In genomic region chr11:69044111-69045013, GRCh38 we compare ENCODE assay signal across 8 cellular contexts. TPM values are rescaled to one million over a fixed set of nuclear protein-coding genes. Genes with fewer than 3 reads are reported as not detected.
DNase-seq lines count a peak whose midpoint lies in the region; ATAC-seq, FAIRE-seq and TF ChIP-seq lines count a peak whose summit lies in the region.

No MANE protein-coding gene starts in this region.

- RAD21 ChIA-PET in HCT116 (lab: Charles Lee; ENCODE audit: low non-redundant PET in 1 of 2, low total read pairs in 2 of 2, uncharacterized antibody in 2 of 2, unreplicated experiment in 2 of 2): interaction anchor here in 1 of 2 experiments (0.9 kb wide), 1 partner anchor 31 kb away, joined by 3 read pairs; no protein-coding TSS in a partner anchor

- no peaks in the 10 kb centered on the region for H3K36me3 ChIP-seq in HCT116 (ENCODE audit: control insufficient read depth in 1 of 2, insufficient read depth in 2 of 2, low read length in 2 of 2)
- no peaks in the 10 kb centered on the region for H3K36me3 ChIP-seq in H1 (ENCODE audit: control insufficient read depth in 2 of 4, insufficient read depth in 4 of 4, low read length in 3 of 4)
- H3K36me3 ChIP-seq in mesenchymal stem cell (ENCODE audit: control insufficient read depth in 1 of 2, insufficient read depth in 2 of 2, low read depth in 1 of 2, low read length in 2 of 2): no peaks in the 10 kb centered on the region

- H3K4me1 ChIP-seq in HCT116 (ENCODE audit: control insufficient read depth in 1 of 2, insufficient read depth in 2 of 2, low read length in 2 of 2) (peaks cover 4 to 25% of the 10 kb centered on the region in 2 experiments; a peak in 3 of 4 replicates), H1 (replicated peaks in 1 of 4; ENCODE audit: control insufficient read depth in 3 of 4, insufficient read depth in 4 of 4, low read length in 3 of 4) (peaks cover 0 to 12% (median 2%) of the 10 kb centered on the region in 4 experiments; a peak in 4 of 7 replicates), mesenchymal stem cell (ENCODE audit: control insufficient read depth, insufficient read depth, low read depth, low read length) (peaks cover 17% of the 10 kb centered on the region)

- H3K36me3 Mint-ChIP-seq in CD14-positive monocyte: no peaks in the 10 kb centered on the region
- H3K36me3 Mint-ChIP-seq in stimulated activated effector memory CD8-positive, alpha-beta T cell treated with anti-CD3 and anti-CD28 coated beads, Interleukin-12 subunit alpha, Interleukin-12 subunit beta, amount 100 ng/mL, for 72 hours: no peaks in the 10 kb centered on the region

- 21% methylated on average over 15 of the region's 15 CpGs; no CpG with 5 or more reads in 1 of the 2 experiments for WGBS in H1 (ENCODE audit: extremely low coverage in 1 of 2, insufficient coverage in 1 of 2, insufficient read length in 1 of 2, insufficient replicate concordance in 2 of 2, low coverage in 1 of 2, low lambda C conversion rate in 2 of 2, missing lambda C conversion rate in 1 of 2), 2 experiments
- 24% methylated on average over 11 of the region's 15 CpGs for WGBS in mesenchymal stem cell

- no peak overlapping the region for H3K56ac ChIP-seq in H1 (replicated peaks; ENCODE audit: insufficient read length, low read depth, low read length)

- no peak overlapping the region for H3K18ac ChIP-seq in H1 (ENCODE audit: extremely low read depth, low read length)
- H3K18ac ChIP-seq in mesenchymal stem cell (ENCODE audit: low read depth in 1 of 2, low read length in 2 of 2): peak overlapping the region in 1 of 2 experiments; percentile 13

- peak overlapping the region; percentile 68 for H3K4me2 ChIP-seq in HCT116 (ENCODE audit: low read length)
- H3K4me2 ChIP-seq in H1 (ENCODE audit: insufficient read depth in 1 of 2, low read depth in 2 of 2, low read length in 2 of 2): peak overlapping the region in 1 of 2 experiments; percentile 30; a peak in 1 of 4 replicates
- no peak overlapping the region for H3K4me2 ChIP-seq in mesenchymal stem cell (ENCODE audit: low read length, poor library complexity, severe bottlenecking)

- H3K9me2 ChIP-seq in HCT116 (ENCODE audit: insufficient read depth): no peaks in the 10 kb centered on the region

- peaks cover 0 to 5% (median 2%) of the 10 kb centered on the region in 3 donors for H3K27me3 Mint-ChIP-seq in CD14-positive monocyte (ENCODE audit: low read depth in 3 of 3)

- FAIRE-seq in H1 (lab: Jason Lieb, UNC): peak; percentile 73

- H3K9ac ChIP-seq in HCT116 (ENCODE audit: low read length) (peak overlapping the region; percentile 21; the same call in 1 of the 2 replicates), H1 (replicated peaks in 1 of 4; ENCODE audit: extremely low read depth in 1 of 4, low read depth in 3 of 4, low read length in 3 of 4) (0 out of 7 replicates have a peak overlapping the region, but pooled peaks of 1 of the 4 experiments have one; percentile 10), mesenchymal stem cell (ENCODE audit: low read length) (peak overlapping the region; percentile 12)

- H3K4ac ChIP-seq in H1 (replicated peaks; ENCODE audit: insufficient read length, low read depth, low read length): no peak overlapping the region
- H3K4ac ChIP-seq in mesenchymal stem cell (ENCODE audit: low read depth in 1 of 2, low read length in 2 of 2): no peak overlapping the region

- H2BK120ac ChIP-seq in H1 (replicated peaks; ENCODE audit: low read depth, low read length) (no peak overlapping the region), mesenchymal stem cell (ENCODE audit: low read depth, low read length) (no peak overlapping the region)

- no peak overlapping the region for H4K8ac ChIP-seq in H1 (ENCODE audit: extremely low read depth, insufficient read depth, low read length)
- peak overlapping the region; percentile 77 for H4K8ac ChIP-seq in mesenchymal stem cell (ENCODE audit: low read length)

- POLR2A ChIA-PET in HCT116 (lab: Charles Lee) (interaction anchor here (1.3 kb wide), 1 partner anchor 34 kb away, joined by 8 read pairs; no protein-coding TSS in a partner anchor), H1 (lab: Charles Lee; ENCODE audit: partially characterized antibody) (interaction anchor here (1.0 to 1.6 kb wide), 4 partner anchors 23 to 34 kb away, joined by 3 to 10 read pairs (median 4); partner anchors contain the start of gene MRGPRF)

- CTCF ChIA-PET in HCT116 (lab: Charles Lee): interaction anchor here (0.6 to 1.4 kb wide), 17 partner anchors 9 to 246 kb away, joined by 3 to 7 read pairs (median 3); partner anchors contain the start of gene IGHMBP2
- CTCF ChIA-PET in H1 (lab: Charles Lee; ENCODE audit: partially characterized antibody): interaction anchor here (0.6 to 2.9 kb wide), 20 partner anchors 11 to 1697 kb away, joined by 3 to 25 read pairs (median 4); partner anchors contain the start of gene MRGPRF

- intact Hi-C loops in CD14-positive monocyte (cut with micrococcal nuclease): loop anchor here (5.0 to 10.0 kb wide), 2 partner anchors 43 to 250 kb away; partner anchors contain the start of gene MYEOV (in 1 of the 2)
- intact Hi-C loops in HCT116 (cut with micrococcal nuclease): loop anchor here (2.0 to 10.0 kb wide), 2 partner anchors 90 to 140 kb away; no protein-coding TSS in a partner anchor

- DNase-seq in CD14-positive monocyte (ENCODE audit: low spot score) (peak; percentile 72), HCT116 (ENCODE audit: low read depth, low spot score) (peak; percentile 68), RKO (ENCODE audit: low spot score) (peak; percentile 40), H1 (ENCODE audit: low read depth in 1 of 2, low spot score in 2 of 2) (peak; percentile 64 to 82), mesenchymal stem cell (peak; percentile 84)
- no peak for DNase-seq in stimulated activated effector memory CD8-positive, alpha-beta T cell treated with anti-CD3 and anti-CD28 coated beads, Interleukin-12 subunit alpha, Interleukin-12 subunit beta, amount 100 ng/mL, for 72 hours (ENCODE audit: low spot score in 2 of 2)

- H2AFZ ChIP-seq in HCT116 (ENCODE audit: low read depth, low read length, poor library complexity, severe bottlenecking) (peak overlapping the region; percentile 87), H1 (ENCODE audit: low read length) (peak overlapping the region; percentile 16; the same call in 1 of the 2 replicates), mesenchymal stem cell (ENCODE audit: low read depth, low read length) (no peak overlapping the region)

- no TSS peak for BruUV-seq in HCT116 (replicated peaks; lab: Mats Ljungman, UMichigan)

- no peak overlapping the region for H4K5ac ChIP-seq in H1 (ENCODE audit: insufficient read length, low read depth, low read length)

- H2BK12ac ChIP-seq in H1 (ENCODE audit: low read depth, low read length) (peak overlapping the region; percentile 96; the same call in 1 of the 2 replicates), mesenchymal stem cell (ENCODE audit: low read length in 2 of 2) (peak overlapping the region; percentile 46 to 49)

- H3K27ac ChIP-seq in HCT116 (ENCODE audit: low read depth, low read length) (peak overlapping the region; percentile 17; the same call in 1 of the 2 replicates), H1 (ENCODE audit: low read depth, low read length) (peak overlapping the region; percentile 1; the same call in 1 of the 2 replicates), mesenchymal stem cell (ENCODE audit: low read length, poor library complexity, severe bottlenecking) (no peak overlapping the region)

- H3K27ac Mint-ChIP-seq in CD14-positive monocyte: peak overlapping the region in 6 of 7 donors; percentile 22 to 87 (median 46)
- H3K27ac Mint-ChIP-seq in stimulated activated effector memory CD8-positive, alpha-beta T cell treated with anti-CD3 and anti-CD28 coated beads, Interleukin-12 subunit alpha, Interleukin-12 subunit beta, amount 100 ng/mL, for 72 hours: no peak overlapping the region

- TF ChIP-seq POLR2A in HCT116 (IDR thresholded peaks at IDR 0.05; ENCODE audit: borderline replicate concordance, extremely low read depth, insufficient read depth, insufficient read length) (no peak), H1 (IDR thresholded peaks at IDR 0.05; ENCODE audit: control extremely low read depth in 1 of 2, low read depth in 2 of 2, low read length in 2 of 2) (no peak)

- peak overlapping the region in 1 of 2 donors; percentile 67 for H3K4me3 Mint-ChIP-seq in CD14-positive monocyte
- no peak overlapping the region for H3K4me3 Mint-ChIP-seq in stimulated activated effector memory CD8-positive, alpha-beta T cell treated with anti-CD3 and anti-CD28 coated beads, Interleukin-12 subunit alpha, Interleukin-12 subunit beta, amount 100 ng/mL, for 72 hours

- no peaks in the 10 kb centered on the region for H3K9me3 Mint-ChIP-seq in CD14-positive monocyte
- no peaks in the 10 kb centered on the region for H3K9me3 Mint-ChIP-seq in stimulated activated effector memory CD8-positive, alpha-beta T cell treated with anti-CD3 and anti-CD28 coated beads, Interleukin-12 subunit alpha, Interleukin-12 subunit beta, amount 100 ng/mL, for 72 hours

- peak; percentile 84 for ATAC-seq in HCT116
- no peak for ATAC-seq in HG03159 (IDR thresholded peaks at IDR 0.05; ENCODE audit: unreplicated experiment)
- no peak for ATAC-seq in GM21447 (IDR thresholded peaks at IDR 0.05; ENCODE audit: unreplicated experiment)
- no peak for ATAC-seq in stimulated activated effector memory CD8-positive, alpha-beta T cell treated with anti-CD3 and anti-CD28 coated beads, Interleukin-12 subunit alpha, Interleukin-12 subunit beta, amount 100 ng/mL, for 72 hours

- H2BK20ac ChIP-seq in H1 (ENCODE audit: low read length): no peak overlapping the region

- H4K91ac ChIP-seq in H1 (replicated peaks; ENCODE audit: insufficient read length, low read length): no peak overlapping the region
- no peak overlapping the region for H4K91ac ChIP-seq in mesenchymal stem cell (ENCODE audit: low read length)

- peak overlapping the region; percentile 20 to 25; a peak in 3 of 4 replicates for H3K4me3 ChIP-seq in HCT116 (replicated peaks in 1 of 2; ENCODE audit: low read depth in 1 of 2, low read length in 2 of 2)
- no peak overlapping the region; a peak in 1 of 8 replicates for H3K4me3 ChIP-seq in H1 (ENCODE audit: extremely low read depth in 1 of 4, insufficient read depth in 2 of 4, low read depth in 3 of 4, low read length in 4 of 4)
- H3K4me3 ChIP-seq in mesenchymal stem cell (ENCODE audit: insufficient read depth in 1 of 2, low read depth in 1 of 2, low read length in 2 of 2): no peak overlapping the region

- H3K23ac ChIP-seq in H1 (ENCODE audit: insufficient read length): no peak overlapping the region
- H3K23ac ChIP-seq in mesenchymal stem cell (ENCODE audit: low read length in 2 of 2): no peak overlapping the region

- TF ChIP-seq EP300 in H1 (IDR thresholded peaks at IDR 0.05; ENCODE audit: borderline replicate concordance in 1 of 2, low read depth in 2 of 2, low read length in 2 of 2): peak in 1 of 2 experiments; percentile 43; a peak in 1 of 3 replicates

- H2AK5ac ChIP-seq in H1 (ENCODE audit: low read depth, low read length) (no peak overlapping the region; the same call in 1 of the 2 replicates), mesenchymal stem cell (ENCODE audit: low read length, severe bottlenecking) (no peak overlapping the region)

- peaks cover 60% of the 10 kb centered on the region for H3K4me1 Mint-ChIP-seq in CD14-positive monocyte
- peaks cover 20% of the 10 kb centered on the region for H3K4me1 Mint-ChIP-seq in stimulated activated effector memory CD8-positive, alpha-beta T cell treated with anti-CD3 and anti-CD28 coated beads, Interleukin-12 subunit alpha, Interleukin-12 subunit beta, amount 100 ng/mL, for 72 hours

- no peaks in the 10 kb centered on the region; the same call in 1 of the 2 replicates for H3K23me2 ChIP-seq in H1 (ENCODE audit: low read depth, low read length)

- H3K9me3 ChIP-seq in HCT116 (ENCODE audit: control insufficient read depth in 1 of 2, insufficient read depth in 1 of 2, low read depth in 1 of 2, low read length in 2 of 2) (no peaks in the 10 kb centered on the region), H1 (ENCODE audit: insufficient read depth in 2 of 2, low read depth in 1 of 2, low read length in 1 of 2) (no peaks in the 10 kb centered on the region), mesenchymal stem cell (ENCODE audit: control insufficient read depth, low read length) (no peaks in the 10 kb centered on the region)

- no peaks in the 10 kb centered on the region for H3K27me3 ChIP-seq in HCT116 (ENCODE audit: insufficient read depth, low read length)
- peaks cover 0 to 3% (median 0%) of the 10 kb centered on the region in 4 experiments; a peak in 1 of 7 replicates for H3K27me3 ChIP-seq in H1 (replicated peaks in 1 of 4; ENCODE audit: control insufficient read depth in 3 of 4, extremely low read depth in 1 of 4, insufficient read depth in 3 of 4, low read length in 3 of 4)
- no peaks in the 10 kb centered on the region for H3K27me3 ChIP-seq in mesenchymal stem cell (ENCODE audit: control insufficient read depth in 1 of 2, insufficient read depth in 1 of 2, low read length in 2 of 2)

- TF ChIP-seq RAD21 in HCT116 (IDR thresholded peaks at IDR 0.05; ENCODE audit: low read depth): peak; percentile 78
- TF ChIP-seq RAD21 in H1 (IDR thresholded peaks at IDR 0.05 in 1 of 2, conservative IDR thresholded peaks at IDR 0.05 in 1 of 2; ENCODE audit: low read depth in 2 of 2, low read length in 2 of 2): peak; percentile 47 to 58

- no peak overlapping the region for H2BK5ac ChIP-seq in H1 (ENCODE audit: low read depth, low read length)
- H2BK5ac ChIP-seq in mesenchymal stem cell (ENCODE audit: low read depth, low read length, poor library complexity, severe bottlenecking): no peak overlapping the region

- H3K79me2 ChIP-seq in HCT116 (ENCODE audit: insufficient read depth, low read length): peaks cover 6% of the 10 kb centered on the region
- H3K79me2 ChIP-seq in H1 (ENCODE audit: control insufficient read depth in 1 of 2, insufficient read depth in 2 of 2, low read length in 2 of 2): peaks cover 4% of the 10 kb centered on the region in 2 experiments; a peak in 2 of 4 replicates

- H4K20me1 ChIP-seq in HCT116 (ENCODE audit: insufficient read depth) (no peaks in the 10 kb centered on the region), H1 (replicated peaks in 1 of 2; ENCODE audit: control insufficient read depth in 1 of 2, insufficient read depth in 2 of 2, low read length in 2 of 2) (no peaks in the 10 kb centered on the region)

- no peaks in the 10 kb centered on the region for H3K79me1 ChIP-seq in H1 (ENCODE audit: low read depth, low read length)
- H3K79me1 ChIP-seq in mesenchymal stem cell (replicated peaks; ENCODE audit: low read length, poor library complexity, severe bottlenecking): peaks cover 6% of the 10 kb centered on the region

- TF ChIP-seq CTCF in CD14-positive monocyte (IDR thresholded peaks at IDR 0.05) (peak; percentile 77), HCT116 (IDR thresholded peaks at IDR 0.05 in 2 of 3, conservative IDR thresholded peaks at IDR 0.05 in 1 of 3; ENCODE audit: borderline replicate concordance in 1 of 3, insufficient read depth in 1 of 3, low read depth in 2 of 3, low read length in 2 of 3) (peak; percentile 82 to 86 (median 84)), H1 (IDR thresholded peaks at IDR 0.05; ENCODE audit: control extremely low read depth in 1 of 3, insufficient read depth in 1 of 3, low read depth in 1 of 3, low read length in 3 of 3) (peak; percentile 65 to 87 (median 85))

- no peak overlapping the region for H3K14ac ChIP-seq in H1 (ENCODE audit: insufficient read length)
- H3K14ac ChIP-seq in mesenchymal stem cell (ENCODE audit: low read length in 2 of 2): no peak overlapping the region

- H2BK15ac ChIP-seq in H1 (ENCODE audit: low read length) (no peak overlapping the region; the same call in 1 of the 2 replicates), mesenchymal stem cell (ENCODE audit: low read depth, poor library complexity, severe bottlenecking) (no peak overlapping the region)

RNA-seq across cellular contexts. Expression of gene TPCN2, which starts 4.4 kb away (rescaled TPM):
- 10 to 100 TPM; 29.3 to 31.5 TPM for polyA plus RNA-seq in CD14-positive monocyte
- total RNA-seq in HCT116 (2021; ENCODE audit: unreplicated experiment): 15.2 TPM
- polyA plus RNA-seq in HCT116 (2012): 7.1 and 7.8 TPM in 2 replicates
- 16.3 and 18.6 TPM in 2 replicates for total RNA-seq in H1 (2021; fragmentation: NEBNext Ultra II Directional; extraction: Animal tissue kit (Norgen Biotek cat#: 25700))
- polyA plus RNA-seq in H1 (2011; rRNA removed): 9.7 and 16.8 TPM in 2 replicates
- polyA plus RNA-seq in H1 (2011; cell fraction: cytosol; rRNA removed): 10.5 TPM
- 68.1 TPM for polyA plus RNA-seq in H1 (2011; cell fraction: nucleus; rRNA removed)
- 9.3 to 14.4 TPM (median 12.9 TPM) in 4 replicates for polyA plus RNA-seq in H1 (2012, experiment 1 of 2)
- polyA plus RNA-seq in H1 (2012, experiment 2 of 2): 9.0 TPM
- 15.5 TPM for polyA plus RNA-seq in H1 (2013, experiment 1 of 2)
- 14.1 TPM for polyA plus RNA-seq in H1 (2013, experiment 2 of 2)
- 12.6 and 14.2 TPM in 2 replicates for polyA minus RNA-seq in H1 (2011; rRNA and poly(A)+ RNA removed)
- 8.7 TPM for polyA minus RNA-seq in H1 (2011; cell fraction: cytosol; rRNA and poly(A)+ RNA removed)
- polyA minus RNA-seq in H1 (2011; cell fraction: nucleus; rRNA and poly(A)+ RNA removed): 23.8 TPM
- polyA plus RNA-seq in mesenchymal stem cell (2013, experiment 1 of 2): 4.9 TPM
- 4.7 TPM for polyA plus RNA-seq in mesenchymal stem cell (2013, experiment 2 of 2)

RNA-seq across cellular contexts. Expression of gene MRGPRF, which starts 31.3 kb away (rescaled TPM):
- under 1 TPM in 1 of 2 donors, not detected in 1; 0.22 TPM for polyA plus RNA-seq in CD14-positive monocyte
- 0.76 TPM for total RNA-seq in HCT116 (2021; ENCODE audit: unreplicated experiment)
- polyA plus RNA-seq in HCT116 (2012): 0.41 and 0.52 TPM in 2 replicates
- total RNA-seq in H1 (2021; fragmentation: NEBNext Ultra II Directional; extraction: Animal tissue kit (Norgen Biotek cat#: 25700)): 11.0 and 11.9 TPM in 2 replicates
- 7.5 and 12.2 TPM in 2 replicates for polyA plus RNA-seq in H1 (2011; rRNA removed)
- polyA plus RNA-seq in H1 (2011; cell fraction: cytosol; rRNA removed): 7.1 TPM
- polyA plus RNA-seq in H1 (2011; cell fraction: nucleus; rRNA removed): 7.9 TPM
- polyA plus RNA-seq in H1 (2012, experiment 1 of 2): 6.8 to 11.3 TPM (median 8.2 TPM) in 4 replicates
- 13.9 TPM for polyA plus RNA-seq in H1 (2012, experiment 2 of 2)
- 11.8 TPM for polyA plus RNA-seq in H1 (2013, experiment 1 of 2)
- polyA plus RNA-seq in H1 (2013, experiment 2 of 2): 12.8 TPM
- 4.3 and 5.4 TPM in 2 replicates for polyA minus RNA-seq in H1 (2011; rRNA and poly(A)+ RNA removed)
- polyA minus RNA-seq in H1 (2011; cell fraction: cytosol; rRNA and poly(A)+ RNA removed): 6.4 TPM
- 7.7 TPM for polyA minus RNA-seq in H1 (2011; cell fraction: nucleus; rRNA and poly(A)+ RNA removed)
- polyA plus RNA-seq in mesenchymal stem cell (2013, experiment 1 of 2): 28.0 TPM
- polyA plus RNA-seq in mesenchymal stem cell (2013, experiment 2 of 2): 29.6 TPM

Comparison
In these comparisons a context has a peak if more than half of its experiments do, and no peak if none do; other contexts are left out.
1. DNase-seq: peak in CD14-positive monocyte (single experiment), HCT116 (single experiment), RKO (single experiment), H1 (2 of 2) and mesenchymal stem cell (single experiment); none in stimulated activated effector memory CD8-positive, alpha-beta T cell treated with anti-CD3 and anti-CD28 coated beads, Interleukin-12 subunit alpha, Interleukin-12 subunit beta, amount 100 ng/mL, for 72 hours (0 of 2).
2. H3K4me3 ChIP-seq: peak in HCT116 (2 of 2); none in H1 (0 of 4) and mesenchymal stem cell (0 of 2).
3. Peak in every context shown above with its lines, with median percentiles within 50 percentile points of each other: CTCF ChIP-seq.